ENCODE assay signal across 20 cellular contexts in genomic region chr4:77449996-77450395, GRCh38.
"Had no signal": no experiment of that assay in that cellular context is flagged by ENCODE, and none has a peak within 500 bp of the region (broad histone marks: within the 10 kb centered on the region; RNA-seq: fewer than 3 reads in every experiment).

No MANE protein-coding gene starts in this region.

- DNase-seq: Karpas-422; KG1; MM.1S; NCI-H1092 treated with DMSO at 0.1 percent for 48 hours; NCI-H1436; NCI-H187; NCI-H2029; NCI-H2081 treated with DMSO at 0.1 percent for 48 hours; NCI-H2171; NCI-H226; NCI-H446; NCI-H510A; NCI-H526; NCI-H82; NK-92 treated with Interleukin-12 subunit alpha and Interleukin-12 subunit beta, amount 100 ng/mL, for 24 hours; PC-3; SHP77; T-cell had no signal

- H3K27ac ChIP-seq: RWPE1 had no signal

- ATAC-seq: Panc1, T-cell had no signal
